8 cellular contexts compared by ENCODE assay signal in genomic region chr19:47094557-47095517, GRCh38. TPM values are rescaled to one million over a fixed set of nuclear protein-coding genes. Genes with fewer than 3 reads are reported as not detected.
DNase-seq lines count a peak whose midpoint lies in the region; ATAC-seq and TF ChIP-seq lines count a peak whose summit lies in the region.

No MANE protein-coding gene starts in this region.

- peaks cover 14 to 24% of the 10 kb centered on the region in 2 donors for H3K36me3 ChIP-seq in muscle layer of duodenum (ENCODE audit: control insufficient read depth in 1 of 2, insufficient read depth in 2 of 2, low read length in 2 of 2)

- peak overlapping the region; percentile 18 for H3K4me3 Mint-ChIP-seq in type B pancreatic cell

- H3K27me3 Mint-ChIP-seq in type B pancreatic cell, result no peaks in the 10 kb centered on the region

- no peak for TF ChIP-seq CTCF in type B pancreatic cell (conservative IDR thresholded peaks at IDR 0.05)

- DNase-seq in activated naive CD4-positive, alpha-beta T cell treated with Interleukin-2 at 50 U/mL for 16 hours, result peak; percentile 53
- no peak for DNase-seq in activated naive CD4-positive, alpha-beta T cell treated with anti-CD3 and anti-CD28 coated beads, Interleukin-2, amount 50 U/mL, for 16 hours
- DNase-seq in type B pancreatic cell (ENCODE audit: extremely low spot score, unreplicated experiment), result no peak
- DNase-seq in LoVo (ENCODE audit: low spot score), result no peak

- peaks cover 41% of the 10 kb centered on the region for H3K4me1 Mint-ChIP-seq in type B pancreatic cell (ENCODE audit: unreplicated experiment)

- ATAC-seq in GM21360 (IDR thresholded peaks at IDR 0.05; ENCODE audit: unreplicated experiment) (no peak), GM21576 (IDR thresholded peaks at IDR 0.05; ENCODE audit: unreplicated experiment) (no peak)

- no peaks in the 10 kb centered on the region for H3K9me3 ChIP-seq in muscle layer of duodenum (ENCODE audit: control insufficient read depth in 1 of 2, low read length in 2 of 2)

- H3K27ac ChIP-seq in adipose tissue (ENCODE audit: low read depth, low read length), result peak overlapping the region; percentile 28
- H3K27ac ChIP-seq in muscle layer of duodenum (ENCODE audit: low read length), result peak overlapping the region; percentile 86

- no peaks in the 10 kb centered on the region for H3K9me3 Mint-ChIP-seq in type B pancreatic cell

- no peak overlapping the region for H3K4me3 ChIP-seq in muscle layer of duodenum (ENCODE audit: low read depth in 1 of 2, low read length in 2 of 2)

- peak overlapping the region; percentile 99 for H3K27ac Mint-ChIP-seq in type B pancreatic cell

- H3K4me1 ChIP-seq in muscle layer of duodenum (ENCODE audit: control insufficient read depth in 1 of 2, insufficient read depth in 2 of 2, low read length in 2 of 2), result peaks cover 9 to 25% of the 10 kb centered on the region in 2 donors

- peaks cover 29% of the 10 kb centered on the region for H3K36me3 Mint-ChIP-seq in type B pancreatic cell

- H3K27me3 ChIP-seq in muscle layer of duodenum (ENCODE audit: low read depth, low read length), result no peaks in the 10 kb centered on the region

- 51 to 65% (median 55%) methylated on average over 15 of the region's 15 CpGs for WGBS in adipose tissue, 3 donors

RNA-seq across cellular contexts. Expression of gene ZC3H4, which starts 18.7 kb away (rescaled TPM):
- 10 to 100 TPM in 1 of 3 donors, 1 to 10 TPM in 2; 7.1 to 17.9 (median 9.5) TPM for polyA plus RNA-seq in adipose tissue
- 59.9 and 71.4 TPM in 2 replicates for total RNA-seq in type B pancreatic cell (ENCODE audit: low replicate concordance)

RNA-seq across cellular contexts. Expression of gene SAE1, which starts 35.8 kb away (rescaled TPM):
- 10 to 100 TPM; 25.5 to 50.0 (median 42.2) TPM for polyA plus RNA-seq in adipose tissue
- 102 and 155 TPM in 2 replicates for total RNA-seq in type B pancreatic cell (ENCODE audit: low replicate concordance)

RNA-seq across cellular contexts. Expression of gene TMEM160, which starts 46.4 kb away (rescaled TPM):
- 10 to 100 TPM in 2 of 3 donors, not detected in 1; 35.5 to 61.1 TPM for polyA plus RNA-seq in adipose tissue
- total RNA-seq in type B pancreatic cell (ENCODE audit: low replicate concordance), result 28.4 and 37.3 TPM in 2 replicates
